ENCODE assay signal across 1 cellular context in the genomic region with DNA sequence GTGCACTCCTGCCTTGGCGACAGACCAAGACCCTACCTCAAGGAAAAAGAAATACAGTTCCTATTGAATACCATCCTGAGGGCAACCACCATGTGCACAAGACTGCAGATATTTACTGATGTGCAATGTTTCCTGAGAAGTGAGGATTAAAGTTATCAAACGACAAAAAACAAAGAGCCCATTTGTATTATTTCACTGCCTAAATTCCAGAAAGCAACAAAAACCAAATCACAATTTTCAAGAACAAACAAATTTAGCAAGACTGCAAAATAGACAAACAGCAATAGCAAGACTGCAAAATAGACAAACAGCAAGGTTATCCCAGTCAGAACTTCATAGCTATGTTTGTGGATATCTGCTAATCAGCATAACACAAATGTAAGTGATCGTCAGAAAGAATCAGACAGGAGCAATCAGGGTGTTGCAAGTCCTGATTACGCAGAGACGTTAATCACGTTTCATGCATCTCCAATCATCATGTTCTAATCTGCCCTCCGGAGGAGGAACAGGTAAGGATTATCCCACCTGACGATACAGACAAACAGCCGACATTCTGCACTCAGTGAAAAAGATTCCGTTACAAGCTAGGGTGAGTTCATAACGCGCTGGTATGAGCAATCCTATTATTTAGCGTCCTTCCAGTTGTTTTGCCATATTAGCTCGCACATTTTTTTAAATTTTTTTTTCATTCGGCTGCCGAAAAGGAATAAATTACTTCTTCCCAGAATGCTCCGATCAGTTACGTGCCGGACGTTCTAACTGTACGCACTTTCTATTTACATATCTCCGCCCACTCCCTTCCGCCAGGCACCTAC.
TF ChIP-seq lines count a peak whose summit lies in the region.

No MANE protein-coding gene starts in this region.

TF ChIP-seq in K562, 482 proteins besides CTCF, POLR2A, EP300 and RAD21 (continues in another document):
- no peak for TF ChIP-seq ZNF133 (CRISPR knock-in tag; IDR thresholded peaks at IDR 0.05)
- TF ChIP-seq ZC3H11A (IDR thresholded peaks at IDR 0.05; ENCODE audit: low read depth, low read length) = no peak; the same call in 1 of the 2 replicates
- peak; percentile 99 for TF ChIP-seq ILF3 (IDR thresholded peaks at IDR 0.05; ENCODE audit: borderline replicate concordance)
- TF ChIP-seq ZNF408 (CRISPR knock-in tag; IDR thresholded peaks at IDR 0.05; ENCODE audit: low read depth) = no peak
- TF ChIP-seq, protein P1, sequence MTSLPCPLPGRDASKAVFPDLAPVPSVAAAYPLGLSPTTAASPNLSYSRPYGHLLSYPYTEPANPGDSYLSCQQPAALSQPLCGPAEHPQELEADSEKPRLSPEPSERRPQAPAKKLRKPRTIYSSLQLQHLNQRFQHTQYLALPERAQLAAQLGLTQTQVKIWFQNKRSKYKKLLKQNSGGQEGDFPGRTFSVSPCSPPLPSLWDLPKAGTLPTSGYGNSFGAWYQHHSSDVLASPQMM (CRISPR knock-in tag; IDR thresholded peaks at IDR 0.05) = peak; percentile 91
- peak; percentile 99 for TF ChIP-seq AFF4 (CRISPR knock-in tag; IDR thresholded peaks at IDR 0.05)
- peak; percentile 89 for TF ChIP-seq TOE1 (IDR thresholded peaks at IDR 0.05; ENCODE audit: borderline replicate concordance)
- TF ChIP-seq TOE1 (CRISPR knock-in tag; IDR thresholded peaks at IDR 0.05; ENCODE audit: borderline replicate concordance, low read depth) = no peak
- peak; percentile 55 for TF ChIP-seq ETV5 (CRISPR knock-in tag; IDR thresholded peaks at IDR 0.05; ENCODE audit: low read depth)
- peak in 1 of 2 experiments; percentile 99; a peak in 2 of 4 replicates for TF ChIP-seq CSDE1 (IDR thresholded peaks at IDR 0.05)
- TF ChIP-seq SNIP1 (IDR thresholded peaks at IDR 0.05; ENCODE audit: low read depth) = no peak; the same call in 1 of the 2 replicates
- no peak for TF ChIP-seq PURB (CRISPR knock-in tag; IDR thresholded peaks at IDR 0.05; ENCODE audit: low read depth)
- TF ChIP-seq BCOR (IDR thresholded peaks at IDR 0.05) = peak; percentile 92
- peak; percentile 98 for TF ChIP-seq NCOR1 (IDR thresholded peaks at IDR 0.05)
- peak; percentile 56; the same call in 1 of the 2 replicates for TF ChIP-seq ESRRA (IDR thresholded peaks at IDR 0.05; ENCODE audit: borderline replicate concordance, low read depth)
- no peak for TF ChIP-seq PPARD (CRISPR knock-in tag; IDR thresholded peaks at IDR 0.05)
- peak; percentile 26; the same call in 1 of the 2 replicates for TF ChIP-seq ZFX (CRISPR knock-in tag; IDR thresholded peaks at IDR 0.05)
- peak; percentile 99 for TF ChIP-seq CTBP1 (IDR thresholded peaks at IDR 0.05; ENCODE audit: borderline replicate concordance)
- TF ChIP-seq, protein P2, sequence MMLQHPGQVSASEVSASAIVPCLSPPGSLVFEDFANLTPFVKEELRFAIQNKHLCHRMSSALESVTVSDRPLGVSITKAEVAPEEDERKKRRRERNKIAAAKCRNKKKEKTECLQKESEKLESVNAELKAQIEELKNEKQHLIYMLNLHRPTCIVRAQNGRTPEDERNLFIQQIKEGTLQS (IDR thresholded peaks at IDR 0.05) = peak; percentile 78
- TF ChIP-seq, protein P2 (CRISPR knock-in tag; conservative IDR thresholded peaks at IDR 0.05) = peak; percentile 91; the same call in 1 of the 2 replicates
- TF ChIP-seq MED1 (CRISPR knock-in tag; IDR thresholded peaks at IDR 0.05; ENCODE audit: borderline replicate concordance) = peak; percentile 98
- no peak for TF ChIP-seq ELK1 (CRISPR knock-in tag; IDR thresholded peaks at IDR 0.05)
- TF ChIP-seq GABPB1 (CRISPR knock-in tag; IDR thresholded peaks at IDR 0.05) = peak; percentile 65; the same call in 1 of the 2 replicates
- peak; percentile 77 for TF ChIP-seq EP400 (IDR thresholded peaks at IDR 0.05)
- TF ChIP-seq GABPB2 (CRISPR knock-in tag; conservative IDR thresholded peaks at IDR 0.05) = peak; percentile 94
- peak; percentile 64 for TF ChIP-seq ETV1 (tag; conservative IDR thresholded peaks at IDR 0.05; ENCODE audit: low read depth)
- TF ChIP-seq TCF3 (CRISPR knock-in tag; IDR thresholded peaks at IDR 0.05) = peak; percentile 66
- peak; percentile 72 to 81 for TF ChIP-seq TRIM24 (IDR thresholded peaks at IDR 0.05)
- TF ChIP-seq DPF2 (IDR thresholded peaks at IDR 0.05) = peak; percentile 90
- TF ChIP-seq ZNF586 (CRISPR knock-in tag; conservative IDR thresholded peaks at IDR 0.05) = 0 out of 2 replicates have a peak, but pooled peaks have one; percentile 76
- TF ChIP-seq, protein P3, sequence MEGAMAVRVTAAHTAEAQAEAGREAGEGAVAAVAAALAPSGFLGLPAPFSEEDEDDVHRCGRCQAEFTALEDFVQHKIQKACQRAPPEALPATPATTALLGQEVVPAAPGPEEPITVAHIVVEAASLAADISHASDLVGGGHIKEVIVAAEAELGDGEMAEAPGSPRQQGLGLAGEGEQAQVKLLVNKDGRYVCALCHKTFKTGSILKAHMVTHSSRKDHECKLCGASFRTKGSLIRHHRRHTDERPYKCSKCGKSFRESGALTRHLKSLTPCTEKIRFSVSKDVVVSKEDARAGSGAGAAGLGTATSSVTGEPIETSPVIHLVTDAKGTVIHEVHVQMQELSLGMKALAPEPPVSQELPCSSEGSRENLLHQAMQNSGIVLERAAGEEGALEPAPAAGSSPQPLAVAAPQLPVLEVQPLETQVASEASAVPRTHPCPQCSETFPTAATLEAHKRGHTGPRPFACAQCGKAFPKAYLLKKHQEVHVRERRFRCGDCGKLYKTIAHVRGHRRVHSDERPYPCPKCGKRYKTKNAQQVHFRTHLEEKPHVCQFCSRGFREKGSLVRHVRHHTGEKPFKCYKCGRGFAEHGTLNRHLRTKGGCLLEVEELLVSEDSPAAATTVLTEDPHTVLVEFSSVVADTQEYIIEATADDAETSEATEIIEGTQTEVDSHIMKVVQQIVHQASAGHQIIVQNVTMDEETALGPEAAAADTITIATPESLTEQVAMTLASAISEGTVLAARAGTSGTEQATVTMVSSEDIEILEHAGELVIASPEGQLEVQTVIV (CRISPR knock-in tag; IDR thresholded peaks at IDR 0.05; ENCODE audit: borderline replicate concordance) = peak; percentile 85
- TF ChIP-seq, protein P4, sequence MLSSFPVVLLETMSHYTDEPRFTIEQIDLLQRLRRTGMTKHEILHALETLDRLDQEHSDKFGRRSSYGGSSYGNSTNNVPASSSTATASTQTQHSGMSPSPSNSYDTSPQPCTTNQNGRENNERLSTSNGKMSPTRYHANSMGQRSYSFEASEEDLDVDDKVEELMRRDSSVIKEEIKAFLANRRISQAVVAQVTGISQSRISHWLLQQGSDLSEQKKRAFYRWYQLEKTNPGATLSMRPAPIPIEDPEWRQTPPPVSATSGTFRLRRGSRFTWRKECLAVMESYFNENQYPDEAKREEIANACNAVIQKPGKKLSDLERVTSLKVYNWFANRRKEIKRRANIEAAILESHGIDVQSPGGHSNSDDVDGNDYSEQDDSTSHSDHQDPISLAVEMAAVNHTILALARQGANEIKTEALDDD (IDR thresholded peaks at IDR 0.05) = peak; percentile 53; the same call in 1 of the 2 replicates
- TF ChIP-seq, protein P5, sequence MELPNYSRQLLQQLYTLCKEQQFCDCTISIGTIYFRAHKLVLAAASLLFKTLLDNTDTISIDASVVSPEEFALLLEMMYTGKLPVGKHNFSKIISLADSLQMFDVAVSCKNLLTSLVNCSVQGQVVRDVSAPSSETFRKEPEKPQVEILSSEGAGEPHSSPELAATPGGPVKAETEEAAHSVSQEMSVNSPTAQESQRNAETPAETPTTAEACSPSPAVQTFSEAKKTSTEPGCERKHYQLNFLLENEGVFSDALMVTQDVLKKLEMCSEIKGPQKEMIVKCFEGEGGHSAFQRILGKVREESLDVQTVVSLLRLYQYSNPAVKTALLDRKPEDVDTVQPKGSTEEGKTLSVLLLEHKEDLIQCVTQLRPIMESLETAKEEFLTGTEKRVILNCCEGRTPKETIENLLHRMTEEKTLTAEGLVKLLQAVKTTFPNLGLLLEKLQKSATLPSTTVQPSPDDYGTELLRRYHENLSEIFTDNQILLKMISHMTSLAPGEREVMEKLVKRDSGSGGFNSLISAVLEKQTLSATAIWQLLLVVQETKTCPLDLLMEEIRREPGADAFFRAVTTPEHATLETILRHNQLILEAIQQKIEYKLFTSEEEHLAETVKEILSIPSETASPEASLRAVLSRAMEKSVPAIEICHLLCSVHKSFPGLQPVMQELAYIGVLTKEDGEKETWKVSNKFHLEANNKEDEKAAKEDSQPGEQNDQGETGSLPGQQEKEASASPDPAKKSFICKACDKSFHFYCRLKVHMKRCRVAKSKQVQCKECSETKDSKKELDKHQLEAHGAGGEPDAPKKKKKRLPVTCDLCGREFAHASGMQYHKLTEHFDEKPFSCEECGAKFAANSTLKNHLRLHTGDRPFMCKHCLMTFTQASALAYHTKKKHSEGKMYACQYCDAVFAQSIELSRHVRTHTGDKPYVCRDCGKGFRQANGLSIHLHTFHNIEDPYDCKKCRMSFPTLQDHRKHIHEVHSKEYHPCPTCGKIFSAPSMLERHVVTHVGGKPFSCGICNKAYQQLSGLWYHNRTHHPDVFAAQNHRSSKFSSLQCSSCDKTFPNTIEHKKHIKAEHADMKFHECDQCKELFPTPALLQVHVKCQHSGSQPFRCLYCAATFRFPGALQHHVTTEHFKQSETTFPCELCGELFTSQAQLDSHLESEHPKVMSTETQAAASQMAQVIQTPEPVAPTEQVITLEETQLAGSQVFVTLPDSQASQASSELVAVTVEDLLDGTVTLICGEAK (IDR thresholded peaks at IDR 0.05) = peak; percentile 39
- TF ChIP-seq, protein P5 (CRISPR knock-in tag; IDR thresholded peaks at IDR 0.05) = no peak
- TF ChIP-seq, protein P6, sequence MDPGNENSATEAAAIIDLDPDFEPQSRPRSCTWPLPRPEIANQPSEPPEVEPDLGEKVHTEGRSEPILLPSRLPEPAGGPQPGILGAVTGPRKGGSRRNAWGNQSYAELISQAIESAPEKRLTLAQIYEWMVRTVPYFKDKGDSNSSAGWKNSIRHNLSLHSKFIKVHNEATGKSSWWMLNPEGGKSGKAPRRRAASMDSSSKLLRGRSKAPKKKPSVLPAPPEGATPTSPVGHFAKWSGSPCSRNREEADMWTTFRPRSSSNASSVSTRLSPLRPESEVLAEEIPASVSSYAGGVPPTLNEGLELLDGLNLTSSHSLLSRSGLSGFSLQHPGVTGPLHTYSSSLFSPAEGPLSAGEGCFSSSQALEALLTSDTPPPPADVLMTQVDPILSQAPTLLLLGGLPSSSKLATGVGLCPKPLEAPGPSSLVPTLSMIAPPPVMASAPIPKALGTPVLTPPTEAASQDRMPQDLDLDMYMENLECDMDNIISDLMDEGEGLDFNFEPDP (CRISPR knock-in tag; IDR thresholded peaks at IDR 0.05) = peak; percentile 91
